ENCODE assay signal across 8 cellular contexts in the genomic region with DNA sequence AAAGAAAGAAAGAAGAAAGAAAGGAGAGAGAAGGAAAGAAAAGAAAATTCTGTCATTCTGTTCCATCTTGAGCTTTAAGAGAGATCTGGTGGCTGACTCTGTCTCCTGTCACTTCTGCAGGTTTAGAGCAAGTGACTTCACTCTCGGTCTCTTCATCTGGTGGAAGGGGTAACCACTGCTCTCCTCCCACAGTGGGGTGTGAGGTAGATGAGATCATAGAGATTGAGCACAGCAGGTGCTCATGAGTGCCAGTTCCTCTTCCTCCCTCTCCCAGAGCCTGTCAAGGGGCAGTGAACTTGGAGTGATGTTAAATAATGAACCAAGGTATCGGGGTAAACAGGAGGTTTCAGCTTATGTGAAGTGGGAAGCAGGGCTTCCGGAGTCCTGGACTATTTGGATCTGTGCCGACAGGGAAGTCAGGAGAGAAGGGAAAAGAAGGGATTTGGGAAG. TPM values are rescaled to one million over a fixed set of nuclear protein-coding genes. Genes with fewer than 3 reads are reported as not detected.
DNase-seq lines count a peak whose midpoint lies in the region; ATAC-seq and TF ChIP-seq lines count a peak whose summit lies in the region.

No MANE protein-coding gene starts in this region.

- WGBS in aorta, 2 donors = 58 to 72% methylated on average over 4 of the region's 4 CpGs

- H4K20me1 ChIP-seq in osteoblast (ENCODE audit: insufficient read depth, low read length) = no peaks in the 10 kb centered on the region

- TF ChIP-seq CTCF in osteoblast (IDR thresholded peaks at IDR 0.05; ENCODE audit: extremely low read depth, low read depth, low read length) = no peak

- ATAC-seq in GM18861 (IDR thresholded peaks at IDR 0.05; ENCODE audit: unreplicated experiment) = peak; percentile 76
- peak; percentile 86 for ATAC-seq in HG03025 (IDR thresholded peaks at IDR 0.05; ENCODE audit: low FRiP score, unreplicated experiment)
- no peak for ATAC-seq in aorta (ENCODE audit: low FRiP score)

- H3K9me3 ChIP-seq in osteoblast (ENCODE audit: low read depth, low read length) = no peaks in the 10 kb centered on the region
- no peaks in the 10 kb centered on the region for H3K9me3 ChIP-seq in aorta (ENCODE audit: control insufficient read depth, low read length)

- H3K27me3 ChIP-seq in osteoblast (ENCODE audit: insufficient read depth, low read length) (peaks cover 9% of the 10 kb centered on the region), aorta (ENCODE audit: control insufficient read depth in 1 of 2, insufficient read depth in 2 of 2, low read length in 1 of 2) (no peaks in the 10 kb centered on the region)

- no peak overlapping the region for H3K4me2 ChIP-seq in osteoblast (ENCODE audit: insufficient read depth, low read length)

- H3K4me1 ChIP-seq in osteoblast (ENCODE audit: insufficient read depth, low read length) = no peaks in the 10 kb centered on the region
- H3K4me1 ChIP-seq in aorta (ENCODE audit: control insufficient read depth in 1 of 2, insufficient read depth in 2 of 2, low read length in 2 of 2) = no peaks in the 10 kb centered on the region

- H2AFZ ChIP-seq in osteoblast (ENCODE audit: low read length) = no peak overlapping the region

- no peak for TF ChIP-seq POLR2A in erythroblast (IDR thresholded peaks at IDR 0.05; ENCODE audit: low read length)

- H3K27ac ChIP-seq in osteoblast (ENCODE audit: low read depth, low read length) (no peak overlapping the region), aorta (ENCODE audit: low read depth in 1 of 2, low read length in 2 of 2) (no peak overlapping the region)

- intact Hi-C loops in aorta (cut with DNase I) = loop anchor here in 1 of 2 donors (5.0 to 10.0 kb wide), 3 partner anchors 43 to 128 kb away; a partner anchor contains a TSS

- H3K4me3 ChIP-seq in osteoblast (ENCODE audit: insufficient read depth, low read length) (no peak overlapping the region), aorta (ENCODE audit: low read length in 2 of 2) (no peak overlapping the region)

- DNase-seq in NCI-H510A (lab: John Stamatoyannopoulos, UW) (peak; percentile 79), activated T-cell treated with anti-CD3 and anti-CD28 coated beads for 4 hours (peak; percentile 44), osteoblast (ENCODE audit: insufficient read length, low spot score, missing footprints) (peak; percentile 68), aorta (no peak), erythroblast (lab: John Stamatoyannopoulos, UW) (no peak), T1000 (lab: John Stamatoyannopoulos, UW) (no peak)

- H3K36me3 ChIP-seq in osteoblast (ENCODE audit: insufficient read depth, low read length) (no peaks in the 10 kb centered on the region), aorta (ENCODE audit: control insufficient read depth in 1 of 2, insufficient read depth in 2 of 2, low read length in 1 of 2) (no peaks in the 10 kb centered on the region)

- H3K79me2 ChIP-seq in osteoblast (ENCODE audit: insufficient read depth, low read length) = no peaks in the 10 kb centered on the region

RNA-seq across cellular contexts. Expression of a gene that starts 47.7 kb away (rescaled TPM):
- total RNA-seq in osteoblast (0.29 and 0.36 TPM in 2 replicates), aorta (1 to 10 TPM in 1 of 2 donors, under 1 TPM in 1; 0.16 to 1.8 TPM)
- under 1 TPM; 0.13 to 0.77 TPM for polyA plus RNA-seq in aorta

Comparison
In these comparisons a context has a peak if more than half of its experiments do, and no peak if none do; other contexts are left out.
1. DNase-seq: peak in NCI-H510A (single experiment), activated T-cell treated with anti-CD3 and anti-CD28 coated beads for 4 hours (single experiment) and osteoblast (single experiment); none in aorta (0 of 2), erythroblast (0 of 2) and T1000 (single experiment).